Comparison of ENCODE assay signal across 2 cellular contexts in the genomic region with DNA sequence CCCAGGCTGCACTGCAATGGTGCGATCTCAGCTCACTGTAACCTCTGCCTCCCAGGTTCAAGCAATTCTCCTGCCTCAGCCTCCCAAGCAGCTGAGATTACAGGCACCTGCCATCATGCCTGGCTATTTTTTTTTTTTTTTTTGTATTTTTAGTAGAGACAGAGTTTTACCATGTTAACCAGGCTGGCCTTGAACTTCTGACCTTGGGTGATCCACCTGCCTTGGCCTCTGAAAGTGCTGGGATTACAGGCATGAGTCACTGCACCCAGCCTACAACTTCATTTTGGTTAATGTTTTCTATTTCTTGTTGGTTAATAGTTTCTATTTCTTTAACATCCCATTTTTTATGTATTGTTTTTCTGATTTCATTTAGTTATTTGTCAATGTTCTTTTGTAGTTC. TPM values are rescaled to one million over a fixed set of nuclear protein-coding genes. Genes with fewer than 3 reads are reported as not detected.
"Had no signal": no experiment of that assay in that cellular context is flagged by ENCODE, and none has a peak within 500 bp of the region (broad histone marks: within the 10 kb centered on the region; RNA-seq: fewer than 3 reads in every experiment).

No MANE protein-coding gene starts in this region.

RNA-seq across cellular contexts. Expression of gene LRRIQ3, which starts 23.6 kb away (rescaled TPM):
- polyA plus RNA-seq: neural cell, smooth muscle cell had no signal
